Comparison of ENCODE assay signal across 16 cellular contexts in the genomic region with DNA sequence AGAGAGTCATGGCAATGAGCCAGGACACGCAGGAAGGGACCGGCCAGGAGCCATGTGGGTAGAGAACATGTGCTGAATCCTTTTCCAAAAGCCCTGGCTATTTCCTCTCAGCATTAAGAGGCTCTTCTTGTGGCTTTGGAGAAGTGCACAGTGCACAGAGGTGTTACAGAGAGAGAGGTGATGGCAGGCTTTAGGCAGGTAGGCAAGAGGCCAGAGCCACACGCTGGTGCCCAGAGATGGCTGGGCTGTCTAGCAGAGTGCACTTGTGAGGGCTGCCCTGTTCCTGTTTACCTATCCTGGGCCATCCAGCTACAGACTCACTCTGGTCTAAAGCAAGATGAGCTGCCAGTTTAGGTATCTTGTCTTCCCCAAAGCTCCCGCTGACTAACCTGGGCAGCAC.
A peak's percentile ranks its signal among the peaks of the same experiment; 100 is the strongest.
DNase-seq lines count a peak whose midpoint lies in the region; ATAC-seq and TF ChIP-seq lines count a peak whose summit lies in the region.
"Had no signal": no experiment of that assay in that cellular context is flagged by ENCODE, and none has a peak within 500 bp of the region (broad histone marks: within the 10 kb centered on the region; RNA-seq: fewer than 3 reads in every experiment).

No MANE protein-coding gene starts in this region.

- H3K4me3 ChIP-seq in heart left ventricle (no peak overlapping the region), right cardiac atrium (ENCODE audit: low read length) (no peak overlapping the region), upper lobe of left lung (no peak overlapping the region), upper lobe of right lung (no peak overlapping the region)
- H3K4me3 ChIP-seq: A549, GM12878, GM23338, HAP-1 had no signal

- H4K8ac ChIP-seq in H9 (replicated peaks; ENCODE audit: insufficient read length, low read depth, low read length), result no peak overlapping the region

- H3K4me1 ChIP-seq in heart left ventricle (peaks cover 0 to 13% (median 0%) of the 10 kb centered on the region in 12 donors), H9 (ENCODE audit: insufficient read depth, low read length) (no peaks in the 10 kb centered on the region), right cardiac atrium (ENCODE audit: control insufficient read depth, insufficient read depth, low read length) (no peaks in the 10 kb centered on the region), upper lobe of left lung (no peaks in the 10 kb centered on the region), upper lobe of right lung (no peaks in the 10 kb centered on the region)
- H3K4me1 ChIP-seq: A549, BE2C, HAP-1 had no signal

- no peak overlapping the region for H4K5ac ChIP-seq in H9 (ENCODE audit: insufficient read length, low read depth, low read length)

- H3K27ac ChIP-seq in heart left ventricle, result no peak overlapping the region
- no peak overlapping the region for H3K27ac ChIP-seq in H9 (ENCODE audit: insufficient read length, low read depth, low read length)
- H3K27ac ChIP-seq in right cardiac atrium (ENCODE audit: low read length), result no peak overlapping the region
- H3K27ac ChIP-seq in upper lobe of left lung, result no peak overlapping the region
- no peak overlapping the region for H3K27ac ChIP-seq in upper lobe of right lung
- H3K27ac ChIP-seq: A549, C4-2B had no signal

- H3K56ac ChIP-seq in H9 (ENCODE audit: insufficient read length, low read depth, low read length), result no peak overlapping the region

- H2AFZ ChIP-seq in H9 (ENCODE audit: low read length), result no peak overlapping the region
- H2AFZ ChIP-seq: GM23338 had no signal

- H2AK5ac ChIP-seq in H9 (ENCODE audit: insufficient read length, low read length), result no peak overlapping the region

- intact Hi-C loops in Right ventricle myocardium inferior (cut with DNase I) (no loop called here), heart left ventricle (cut with DNase I) (no loop called here), right cardiac atrium (cut with DNase I) (no loop called here), upper lobe of right lung (cut with DNase I) (no loop called here)

- no peak overlapping the region for H3K4ac ChIP-seq in H9 (ENCODE audit: low read depth, low read length)

- no peak overlapping the region for H2BK5ac ChIP-seq in H9 (ENCODE audit: insufficient read length, low read length)

- H3K4me3 Mint-ChIP-seq in H9, result no peak overlapping the region
- H3K4me3 Mint-ChIP-seq: CD4-positive, alpha-beta memory T cell; GM23338; IgD-negative memory B cell had no signal

- H2BK15ac ChIP-seq in H9 (ENCODE audit: low read depth, low read length), result no peak overlapping the region

- WGBS in heart left ventricle, 4 donors, result 50 to 55% (median 54%) methylated on average over 3 to 4 of the region's 4 CpGs
- no CpG with 5 or more reads among the region's 4 CpGs for WGBS in H9 (ENCODE audit: extremely low coverage, insufficient read length, low lambda C conversion rate)
- 49% methylated on average over 4 of the region's 4 CpGs for WGBS in right cardiac atrium
- WGBS in upper lobe of left lung, 2 donors, result 65 to 82% methylated on average over 3 to 4 of the region's 4 CpGs

- H3K27me3 ChIP-seq in heart left ventricle (no peaks in the 10 kb centered on the region), H9 (ENCODE audit: insufficient read depth, low read length) (no peaks in the 10 kb centered on the region), right cardiac atrium (ENCODE audit: control insufficient read depth, insufficient read depth) (no peaks in the 10 kb centered on the region), upper lobe of left lung (no peaks in the 10 kb centered on the region), upper lobe of right lung (no peaks in the 10 kb centered on the region)
- H3K27me3 ChIP-seq: BE2C had no signal

- H3K9ac ChIP-seq in H9 (ENCODE audit: extremely low read depth, insufficient read length, low read length), result no peak overlapping the region

- ATAC-seq in Right ventricle myocardium inferior, result peak; percentile 49
- ATAC-seq in heart left ventricle, result no peak
- peak; percentile 40 to 89 for ATAC-seq in right cardiac atrium
- ATAC-seq in upper lobe of left lung (ENCODE audit: low FRiP score in 2 of 2), result no peak
- ATAC-seq in upper lobe of right lung, result no peak
- ATAC-seq: A549, GM12878, GM23338 had no signal

- H3K4me2 ChIP-seq in H9 (ENCODE audit: insufficient read depth, insufficient read length, low read length), result no peak overlapping the region
- H3K4me2 ChIP-seq: A549, GM23338 had no signal

- H3K9me3 Mint-ChIP-seq in H9, result peaks cover 2 to 6% of the 10 kb centered on the region in 2 experiments; a peak in 2 of 5 replicates
- H3K9me3 Mint-ChIP-seq: GM23338 had no signal

- H3K27ac Mint-ChIP-seq in H9, result peak overlapping the region in 1 of 3 experiments; percentile 96; a peak in 2 of 7 replicates
- H3K27ac Mint-ChIP-seq: CD4-positive, alpha-beta memory T cell; GM23338; IgD-negative memory B cell had no signal

- H2BK20ac ChIP-seq in H9 (ENCODE audit: low read depth, low read length, poor library complexity, severe bottlenecking), result no peak overlapping the region

- no peak overlapping the region for H2BK120ac ChIP-seq in H9 (ENCODE audit: low read depth, low read length, poor library complexity, severe bottlenecking)

- no peak overlapping the region for H4K91ac ChIP-seq in H9 (ENCODE audit: insufficient read length, low read depth, low read length)

- H3K14ac ChIP-seq in H9 (ENCODE audit: insufficient read depth, low read length), result no peak overlapping the region; the same call in 1 of the 2 replicates

- H3K4me1 Mint-ChIP-seq in H9, result peaks cover 2 to 3% of the 10 kb centered on the region in 2 experiments
- H3K4me1 Mint-ChIP-seq: CD4-positive, alpha-beta memory T cell; GM23338; IgD-negative memory B cell had no signal

- H3K9me3 ChIP-seq in heart left ventricle (peaks cover 0 to 3% (median 0%) of the 10 kb centered on the region in 12 donors), H9 (ENCODE audit: control insufficient read depth, low read depth, low read length) (no peaks in the 10 kb centered on the region), right cardiac atrium (ENCODE audit: control insufficient read depth, low read length) (no peaks in the 10 kb centered on the region), upper lobe of left lung (no peaks in the 10 kb centered on the region), upper lobe of right lung (no peaks in the 10 kb centered on the region)
- H3K9me3 ChIP-seq: BE2C, HAP-1 had no signal

- no peak for TF ChIP-seq EP300 in upper lobe of left lung (IDR thresholded peaks at IDR 0.05)

- H3K27me3 Mint-ChIP-seq in H9 (ENCODE audit: low read depth), result peaks cover 13% of the 10 kb centered on the region
- H3K27me3 Mint-ChIP-seq: CD4-positive, alpha-beta memory T cell; IgD-negative memory B cell had no signal

- TF ChIP-seq POLR2A in heart left ventricle (IDR thresholded peaks at IDR 0.05), result no peak
- no peak for TF ChIP-seq POLR2A in upper lobe of left lung (IDR thresholded peaks at IDR 0.05)

- no peak overlapping the region for H2BK12ac ChIP-seq in H9 (ENCODE audit: insufficient read length, low read depth, low read length)

- no peak overlapping the region for H3K23ac ChIP-seq in H9 (ENCODE audit: insufficient read length, low read depth, low read length)

- no peak overlapping the region for H3T11ph ChIP-seq in H9 (ENCODE audit: low read length)

- DNase-seq in Right ventricle myocardium inferior (ENCODE audit: missing footprints), result no peak
- no peak for DNase-seq in heart left ventricle
- DNase-seq in DMS79 treated with DMSO at 0.1 percent for 48 hours (lab: John Stamatoyannopoulos, UW), result peak; percentile 39
- no peak for DNase-seq in H9
- DNase-seq in right cardiac atrium, result no peak
- DNase-seq in upper lobe of left lung, result no peak
- DNase-seq in SIG-M5 treated with dmso at 0.1 percent for 504 hours (lab: John Stamatoyannopoulos, UW; ENCODE audit: unreplicated experiment), result no peak
- no peak for DNase-seq in upper lobe of right lung
- DNase-seq: BE2C; CD4-positive, alpha-beta memory T cell had no signal

- TF ChIP-seq CTCF in heart left ventricle (IDR thresholded peaks at IDR 0.05) (no peak), H9 (conservative IDR thresholded peaks at IDR 0.05) (no peak), upper lobe of left lung (IDR thresholded peaks at IDR 0.05) (no peak), upper lobe of right lung (IDR thresholded peaks at IDR 0.05) (no peak)

- peak overlapping the region; percentile 61 for H3K18ac ChIP-seq in H9 (ENCODE audit: insufficient read length, low read depth, low read length)

- H3K36me3 ChIP-seq in heart left ventricle (no peaks in the 10 kb centered on the region), upper lobe of left lung (no peaks in the 10 kb centered on the region), upper lobe of right lung (no peaks in the 10 kb centered on the region)
- H3K36me3 ChIP-seq: BE2C, HAP-1 had no signal

- H3K79me2 ChIP-seq in H9 (ENCODE audit: insufficient read depth, low read length), result no peaks in the 10 kb centered on the region

- H4K20me1 ChIP-seq in H9 (ENCODE audit: control insufficient read depth, insufficient read depth, insufficient read length), result no peaks in the 10 kb centered on the region

- H3K36me3 Mint-ChIP-seq in H9 (ENCODE audit: insufficient read depth in 1 of 3, low read depth in 3 of 3), result peaks cover 0 to 6% (median 0%) of the 10 kb centered on the region in 3 experiments; a peak in 3 of 7 replicates
- H3K36me3 Mint-ChIP-seq: CD4-positive, alpha-beta memory T cell; IgD-negative memory B cell had no signal

- no peaks in the 10 kb centered on the region for H3K23me2 ChIP-seq in H9 (ENCODE audit: insufficient read length, low read depth, low read length, poor library complexity, severe bottlenecking)

- H3K79me1 ChIP-seq in H9 (ENCODE audit: insufficient read depth, low read depth, low read length, poor library complexity, severe bottlenecking), result no peaks in the 10 kb centered on the region

Comparison
In these comparisons a context has a peak if more than half of its experiments do, and no peak if none do; other contexts are left out.
1. ATAC-seq: peak in Right ventricle myocardium inferior (single experiment) and right cardiac atrium (2 of 2); none in heart left ventricle (0 of 4), upper lobe of left lung (0 of 2) and upper lobe of right lung (single experiment).